Comparison of ENCODE assay signal across 17 cellular contexts in genomic region chr14:50050171-50050570, GRCh38.
DNase-seq lines count a peak whose midpoint lies in the region; ATAC-seq and TF ChIP-seq lines count a peak whose summit lies in the region.
"Had no signal": no experiment of that assay in that cellular context is flagged by ENCODE, and none has a peak within 500 bp of the region (broad histone marks: within the 10 kb centered on the region; RNA-seq: fewer than 3 reads in every experiment).

No MANE protein-coding gene starts in this region.

- H3K9me3 ChIP-seq in left ventricle myocardium inferior (replicated peaks): peaks cover 7% of the 10 kb centered on the region

- peaks cover 7% of the 10 kb centered on the region for H3K36me3 Mint-ChIP-seq in natural killer cell treated with Interleukin-12 subunit alpha and Interleukin-12 subunit beta and Interleukin-15 and Interleukin-18, amount 100 ng/mL, for 72 hours
- H3K36me3 Mint-ChIP-seq in natural killer cell (no peaks in the 10 kb centered on the region), memory B cell (peaks cover 30% of the 10 kb centered on the region)
- peaks cover 22% of the 10 kb centered on the region for H3K36me3 Mint-ChIP-seq in stimulated activated effector memory CD8-positive, alpha-beta T cell treated with anti-CD3 and anti-CD28 coated beads, Interleukin-12 subunit alpha, Interleukin-12 subunit beta, amount 100 ng/mL, for 72 hours

- H3K4me3 Mint-ChIP-seq in natural killer cell treated with Interleukin-12 subunit alpha and Interleukin-12 subunit beta and Interleukin-15 and Interleukin-18, amount 100 ng/mL, for 72 hours: no peak overlapping the region
- H3K4me3 Mint-ChIP-seq in natural killer cell (no peak overlapping the region), memory B cell (no peak overlapping the region)
- no peak overlapping the region for H3K4me3 Mint-ChIP-seq in stimulated activated effector memory CD8-positive, alpha-beta T cell treated with anti-CD3 and anti-CD28 coated beads, Interleukin-12 subunit alpha, Interleukin-12 subunit beta, amount 100 ng/mL, for 72 hours
- H3K4me3 Mint-ChIP-seq: CD8-positive, alpha-beta T cell; H9 had no signal

- H3K27ac ChIP-seq in left ventricle myocardium inferior (replicated peaks): no peak overlapping the region
- H3K27ac ChIP-seq in coronary artery: no peak overlapping the region
- H3K27ac ChIP-seq: BLaER1 treated with 17β-estradiol and CSF1 and Interleukin-3, amounts not matched to agents 10 nM and 100 nM had no signal

- peak; percentile 3 for DNase-seq in natural killer cell treated with Interleukin-12 subunit alpha and Interleukin-12 subunit beta and Interleukin-15 and Interleukin-18, amount 100 ng/mL, for 72 hours (ENCODE audit: low spot score)
- DNase-seq in natural killer cell (no peak), memory B cell (ENCODE audit: low spot score in 2 of 2) (no peak), left ventricle myocardium inferior (no peak), coronary artery (ENCODE audit: low spot score) (no peak)
- DNase-seq in stimulated activated effector memory CD8-positive, alpha-beta T cell treated with anti-CD3 and anti-CD28 coated beads, Interleukin-12 subunit alpha, Interleukin-12 subunit beta, amount 100 ng/mL, for 72 hours (ENCODE audit: low spot score in 2 of 2): no peak
- no peak for DNase-seq in effector CD8-positive, alpha-beta T cell (lab: John Stamatoyannopoulos, UW)
- DNase-seq: 8988T; CD8-positive, alpha-beta T cell; COR-L47; DMS 273 treated with DMSO at 0.1 percent for 48 hours; DMS53; DND-41; EL; H9 had no signal

- intact Hi-C loops in natural killer cell (cut with micrococcal nuclease) (no loop called here), left ventricle myocardium inferior (cut with micrococcal nuclease) (no loop called here)

- H3K9me3 Mint-ChIP-seq in natural killer cell treated with Interleukin-12 subunit alpha and Interleukin-12 subunit beta and Interleukin-15 and Interleukin-18, amount 100 ng/mL, for 72 hours: peaks cover 5% of the 10 kb centered on the region
- no peaks in the 10 kb centered on the region for H3K9me3 Mint-ChIP-seq in natural killer cell
- H3K9me3 Mint-ChIP-seq in memory B cell: no peaks in the 10 kb centered on the region
- H3K9me3 Mint-ChIP-seq in stimulated activated effector memory CD8-positive, alpha-beta T cell treated with anti-CD3 and anti-CD28 coated beads, Interleukin-12 subunit alpha, Interleukin-12 subunit beta, amount 100 ng/mL, for 72 hours: peaks cover 3% of the 10 kb centered on the region
- H3K9me3 Mint-ChIP-seq: CD8-positive, alpha-beta T cell had no signal

- H3K27me3 ChIP-seq in left ventricle myocardium inferior (ENCODE audit: low read depth): no peaks in the 10 kb centered on the region
- H3K27me3 ChIP-seq: BLaER1 treated with 17β-estradiol and CSF1 and Interleukin-3, amounts not matched to agents 10 nM and 100 nM had no signal

- H3K27ac Mint-ChIP-seq in natural killer cell treated with Interleukin-12 subunit alpha and Interleukin-12 subunit beta and Interleukin-15 and Interleukin-18, amount 100 ng/mL, for 72 hours: peak overlapping the region; percentile 1 to 70
- H3K27ac Mint-ChIP-seq in natural killer cell (peak overlapping the region in 1 of 2 donors; percentile 33), memory B cell (peak overlapping the region; percentile 4)
- H3K27ac Mint-ChIP-seq in stimulated activated effector memory CD8-positive, alpha-beta T cell treated with anti-CD3 and anti-CD28 coated beads, Interleukin-12 subunit alpha, Interleukin-12 subunit beta, amount 100 ng/mL, for 72 hours: peak overlapping the region; percentile 26
- H3K27ac Mint-ChIP-seq: CD8-positive, alpha-beta T cell had no signal

- H3K4me3 ChIP-seq in left ventricle myocardium inferior (no peak overlapping the region), coronary artery (no peak overlapping the region)
- H3K4me3 ChIP-seq: BLaER1 treated with 17β-estradiol and CSF1 and Interleukin-3, amounts not matched to agents 10 nM and 100 nM had no signal

- TF ChIP-seq CTCF in natural killer cell (IDR thresholded peaks at IDR 0.05): no peak
- no peak for TF ChIP-seq CTCF in left ventricle myocardium inferior (IDR thresholded peaks at IDR 0.05; ENCODE audit: borderline replicate concordance)
- no peak for TF ChIP-seq CTCF in coronary artery (IDR thresholded peaks at IDR 0.05)

- no peak for ATAC-seq in natural killer cell treated with Interleukin-12 subunit alpha and Interleukin-12 subunit beta and Interleukin-15 and Interleukin-18, amount 100 ng/mL, for 72 hours
- ATAC-seq in natural killer cell (no peak), memory B cell (ENCODE audit: low read depth) (no peak)
- ATAC-seq in stimulated activated effector memory CD8-positive, alpha-beta T cell treated with anti-CD3 and anti-CD28 coated beads, Interleukin-12 subunit alpha, Interleukin-12 subunit beta, amount 100 ng/mL, for 72 hours: no peak
- ATAC-seq: CD8-positive, alpha-beta T cell; HepG2 had no signal

- H3K27me3 Mint-ChIP-seq in natural killer cell treated with Interleukin-12 subunit alpha and Interleukin-12 subunit beta and Interleukin-15 and Interleukin-18, amount 100 ng/mL, for 72 hours: no peaks in the 10 kb centered on the region
- H3K27me3 Mint-ChIP-seq in natural killer cell (ENCODE audit: low read depth in 2 of 2) (no peaks in the 10 kb centered on the region), memory B cell (no peaks in the 10 kb centered on the region)

- H3K4me1 Mint-ChIP-seq in natural killer cell treated with Interleukin-12 subunit alpha and Interleukin-12 subunit beta and Interleukin-15 and Interleukin-18, amount 100 ng/mL, for 72 hours (ENCODE audit: low read depth in 2 of 2): peaks cover 31 to 44% of the 10 kb centered on the region in 2 donors
- H3K4me1 Mint-ChIP-seq in natural killer cell (peaks cover 31 to 42% of the 10 kb centered on the region in 2 donors), memory B cell (peaks cover 37% of the 10 kb centered on the region)
- peaks cover 39% of the 10 kb centered on the region for H3K4me1 Mint-ChIP-seq in stimulated activated effector memory CD8-positive, alpha-beta T cell treated with anti-CD3 and anti-CD28 coated beads, Interleukin-12 subunit alpha, Interleukin-12 subunit beta, amount 100 ng/mL, for 72 hours

- peaks cover 22% of the 10 kb centered on the region for H3K4me1 ChIP-seq in left ventricle myocardium inferior

- H3K36me3 ChIP-seq in left ventricle myocardium inferior: no peaks in the 10 kb centered on the region
- H3K36me3 ChIP-seq: BLaER1 treated with 17β-estradiol and CSF1 and Interleukin-3, amounts not matched to agents 10 nM and 100 nM had no signal
